In the genomic region with DNA sequence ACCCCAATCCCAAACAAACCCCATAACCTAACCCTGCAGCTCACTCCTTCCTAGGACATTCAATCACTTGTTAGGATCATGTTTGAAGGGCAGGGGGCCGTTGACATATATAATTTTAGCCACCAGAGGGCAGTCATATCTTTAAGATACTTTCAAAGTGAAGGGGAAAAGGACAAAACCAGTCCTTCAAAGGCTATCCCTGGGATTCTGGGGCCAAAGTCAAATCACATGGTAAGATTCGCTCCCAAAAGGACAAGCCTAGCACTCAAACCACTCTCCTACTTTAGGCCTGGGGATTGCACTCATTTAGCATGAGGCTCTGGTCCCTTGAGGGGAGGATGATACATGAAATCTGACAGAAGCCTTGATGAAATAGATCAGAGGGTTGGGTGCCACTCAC, we compare ENCODE assay signal across 8 cellular contexts. TPM values are rescaled to one million over a fixed set of nuclear protein-coding genes. Genes with fewer than 3 reads are reported as not detected.
A peak's percentile ranks its signal among the peaks of the same experiment; 100 is the strongest.
DNase-seq lines count a peak whose midpoint lies in the region; ATAC-seq and TF ChIP-seq lines count a peak whose summit lies in the region.

No MANE protein-coding gene starts in this region.

- TF ChIP-seq EP300 in Ishikawa (IDR thresholded peaks at IDR 0.05; ENCODE audit: borderline replicate concordance), result no peak

- no peak overlapping the region for H3K4me2 ChIP-seq in DND-41 (ENCODE audit: insufficient read depth, low read length)

- 4 to 14% (median 7%) methylated on average over 2 of the region's 2 CpGs for WGBS in psoas muscle, 3 donors

- peak overlapping the region; percentile 54 for H3K27ac ChIP-seq in DND-41 (ENCODE audit: low read length)
- H3K27ac ChIP-seq in psoas muscle, result peak overlapping the region; percentile 4

- H3K27me3 ChIP-seq in DND-41 (ENCODE audit: insufficient read depth, low read length, poor library complexity) (no peaks in the 10 kb centered on the region), psoas muscle (ENCODE audit: insufficient read depth in 3 of 3, low read length in 2 of 3) (no peaks in the 10 kb centered on the region)

- no peak overlapping the region for H3K4me3 ChIP-seq in DND-41 (ENCODE audit: low read depth in 1 of 2, low read length in 2 of 2)
- H3K4me3 ChIP-seq in psoas muscle, result no peak overlapping the region

- H3K9me3 ChIP-seq in DND-41 (ENCODE audit: insufficient read depth, low read length, severe bottlenecking) (no peaks in the 10 kb centered on the region), psoas muscle (no peaks in the 10 kb centered on the region)

- H3K79me2 ChIP-seq in DND-41 (ENCODE audit: insufficient read depth, low read length), result no peaks in the 10 kb centered on the region

- peaks cover 35% of the 10 kb centered on the region for H3K4me1 ChIP-seq in DND-41 (ENCODE audit: insufficient read depth, low read length)
- H3K4me1 ChIP-seq in psoas muscle, result peaks cover 23% of the 10 kb centered on the region

- no peaks in the 10 kb centered on the region for H3K36me3 ChIP-seq in DND-41 (ENCODE audit: insufficient read depth, low read length)
- H3K36me3 ChIP-seq in psoas muscle (ENCODE audit: insufficient read depth in 1 of 2, low read depth in 1 of 2), result no peaks in the 10 kb centered on the region

- peak; percentile 91 for TF ChIP-seq CTCF in DND-41 (IDR thresholded peaks at IDR 0.05; ENCODE audit: borderline replicate concordance, extremely low read depth, low read length, poor library complexity, severe bottlenecking)
- peak; percentile 65 for TF ChIP-seq CTCF in psoas muscle (IDR thresholded peaks at IDR 0.05)

- DNase-seq in DND-41 (peak; percentile 70), OCI-M1 (lab: John Stamatoyannopoulos, UW) (peak; percentile 87), head of caudate nucleus (peak in 26 of 42 donors; percentile 11 to 81 (median 41)), psoas muscle (no peak)
- DNase-seq in activated naive CD4-positive, alpha-beta T cell treated with anti-CD3 and anti-CD28 coated beads, Interleukin-2, amount 50 U/mL, for 16 hours, result peak; percentile 36

- TF ChIP-seq RAD21 in Ishikawa (IDR thresholded peaks at IDR 0.05; ENCODE audit: low read depth), result peak; percentile 89

- intact Hi-C loops in head of caudate nucleus (cut with DNase I), result loop anchor here (10.0 kb wide), 1 partner anchor 516 kb away; no protein-coding TSS in a partner anchor
- intact Hi-C loops in psoas muscle (cut with DNase I), result loop anchor here (2.0 to 10.0 kb wide), 3 partner anchors 366 to 508 kb away; partner anchors contain the start of gene LOXHD1 (in 2 of the 2)

- ATAC-seq in DND-41 (ENCODE audit: insufficient read depth, low read depth) (peak; percentile 68), psoas muscle (peak in 1 of 4 donors; percentile 18), GM18519 (IDR thresholded peaks at IDR 0.05; ENCODE audit: low FRiP score, unreplicated experiment) (no peak), HG03457 (IDR thresholded peaks at IDR 0.05; ENCODE audit: unreplicated experiment) (no peak)

- H3K9ac ChIP-seq in DND-41 (ENCODE audit: low read depth, low read length), result no peak overlapping the region

- peak overlapping the region; percentile 48 for H2AFZ ChIP-seq in DND-41 (ENCODE audit: low read depth, low read length)

- H4K20me1 ChIP-seq in DND-41 (ENCODE audit: insufficient read depth, low read length), result no peaks in the 10 kb centered on the region

TF ChIP-seq in Ishikawa, 13 proteins besides CTCF, POLR2A, EP300 and RAD21:
- no peak for TF ChIP-seq TEAD4 (IDR thresholded peaks at IDR 0.05)
- no peak for TF ChIP-seq YY1 (IDR thresholded peaks at IDR 0.05; ENCODE audit: low read depth)
- no peak for TF ChIP-seq CREB1 (IDR thresholded peaks at IDR 0.05; ENCODE audit: low read depth)
- TF ChIP-seq, protein P1, sequence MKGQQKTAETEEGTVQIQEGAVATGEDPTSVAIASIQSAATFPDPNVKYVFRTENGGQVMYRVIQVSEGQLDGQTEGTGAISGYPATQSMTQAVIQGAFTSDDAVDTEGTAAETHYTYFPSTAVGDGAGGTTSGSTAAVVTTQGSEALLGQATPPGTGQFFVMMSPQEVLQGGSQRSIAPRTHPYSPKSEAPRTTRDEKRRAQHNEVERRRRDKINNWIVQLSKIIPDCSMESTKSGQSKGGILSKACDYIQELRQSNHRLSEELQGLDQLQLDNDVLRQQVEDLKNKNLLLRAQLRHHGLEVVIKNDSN (IDR thresholded peaks at IDR 0.05), result no peak
- no peak for TF ChIP-seq ZBTB7A (IDR thresholded peaks at IDR 0.05; ENCODE audit: low read depth)
- TF ChIP-seq REST (IDR thresholded peaks at IDR 0.05; ENCODE audit: low read depth), result no peak
- TF ChIP-seq, protein P2, sequence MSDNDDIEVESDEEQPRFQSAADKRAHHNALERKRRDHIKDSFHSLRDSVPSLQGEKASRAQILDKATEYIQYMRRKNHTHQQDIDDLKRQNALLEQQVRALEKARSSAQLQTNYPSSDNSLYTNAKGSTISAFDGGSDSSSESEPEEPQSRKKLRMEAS (IDR thresholded peaks at IDR 0.05), result no peak
- no peak for TF ChIP-seq TAF1 (IDR thresholded peaks at IDR 0.05; ENCODE audit: low read depth)
- no peak for TF ChIP-seq NFIC (IDR thresholded peaks at IDR 0.05)
- TF ChIP-seq TCF12 (IDR thresholded peaks at IDR 0.05; ENCODE audit: low read depth), result no peak
- TF ChIP-seq CEBPB (IDR thresholded peaks at IDR 0.05), result no peak
- no peak for TF ChIP-seq EGR1 (IDR thresholded peaks at IDR 0.05)
- no peak for TF ChIP-seq FOXM1 (IDR thresholded peaks at IDR 0.05; ENCODE audit: borderline replicate concordance, low read depth)
TF ChIP-seq in Ishikawa: peak in this region for 0.

RNA-seq across cellular contexts. Expression of gene HAUS1, which starts 44.6 kb away (rescaled TPM):
- 1 to 10 TPM; 2.8 to 7.5 (median 4.8) TPM for total RNA-seq in psoas muscle
- 10 to 100 TPM in 1 of 3 donors, 1 to 10 TPM in 2; 6.3 to 16.3 (median 9.0) TPM for polyA plus RNA-seq in psoas muscle

RNA-seq across cellular contexts. Expression of gene ATP5F1A, which starts 50.7 kb away (rescaled TPM):
- total RNA-seq in psoas muscle, result 1,000 to 10,000 TPM in 1 of 4 donors, 100 to 1,000 TPM in 3; 654 to 1,102 (median 753) TPM
- polyA plus RNA-seq in psoas muscle, result 100 to 1,000 TPM; 754 to 939 (median 892) TPM

Comparison
In these comparisons a context has a peak if more than half of its experiments do, and no peak if none do; other contexts are left out.
1. DNase-seq: peak in DND-41 (single experiment), OCI-M1 (single experiment), activated naive CD4-positive, alpha-beta T cell treated with anti-CD3 and anti-CD28 coated beads, Interleukin-2, amount 50 U/mL, for 16 hours (single experiment) and head of caudate nucleus (26 of 42); none in psoas muscle (0 of 2).